In genomic region chr17:44308865-44309264, GRCh38 we compare ENCODE assay signal across 9 cellular contexts. TPM values are rescaled to one million over a fixed set of nuclear protein-coding genes. Genes with fewer than 3 reads are reported as not detected.
DNase-seq lines count a peak whose midpoint lies in the region; ATAC-seq and TF ChIP-seq lines count a peak whose summit lies in the region.
"Had no signal": no experiment of that assay in that cellular context is flagged by ENCODE, and none has a peak within 500 bp of the region (broad histone marks: within the 10 kb centered on the region; RNA-seq: fewer than 3 reads in every experiment).

No MANE protein-coding gene starts in this region.

- ATAC-seq in GM23338 (peak; percentile 0; the same call in 1 of the 3 replicates), HG02840 (IDR thresholded peaks at IDR 0.05; ENCODE audit: low FRiP score, unreplicated experiment) (no peak), GM18867 (IDR thresholded peaks at IDR 0.05; ENCODE audit: unreplicated experiment) (no peak)

- H3K4me1 Mint-ChIP-seq in GM23338 (peaks cover 45% of the 10 kb centered on the region), brain (peaks cover 50% of the 10 kb centered on the region)

- peak overlapping the region; percentile 96 for H3K4me2 ChIP-seq in GM23338

- DNase-seq in GM23338 (ENCODE audit: low spot score) (no peak), Kasumi-1 (lab: John Stamatoyannopoulos, UW) (no peak), SK-N-DZ (ENCODE audit: low spot score) (no peak)
- DNase-seq: SIG-M5 had no signal

- no peaks in the 10 kb centered on the region for H3K36me3 ChIP-seq in ACC112 (ENCODE audit: insufficient read depth, low read length)
- H3K36me3 ChIP-seq in GM23338 (ENCODE audit: insufficient read depth), result no peaks in the 10 kb centered on the region
- no peaks in the 10 kb centered on the region for H3K36me3 ChIP-seq in mesodermal cell (ENCODE audit: control insufficient read depth, insufficient read depth, low read length)

- peak overlapping the region; percentile 69 for H3K4me3 Mint-ChIP-seq in GM23338
- H3K4me3 Mint-ChIP-seq in brain, result peak overlapping the region; percentile 81 to 85 (median 82)

- H3K27ac ChIP-seq in ACC112 (ENCODE audit: low read depth, low read length) (no peak overlapping the region), GM23338 (ENCODE audit: low read depth) (no peak overlapping the region), mesodermal cell (ENCODE audit: low read depth, low read length, severe bottlenecking) (no peak overlapping the region)

- H3K4me1 ChIP-seq in ACC112 (ENCODE audit: control insufficient read depth, insufficient read depth, low read length, unreplicated experiment), result peaks cover 4% of the 10 kb centered on the region
- peaks cover 18% of the 10 kb centered on the region; the same call in 1 of the 2 replicates for H3K4me1 ChIP-seq in GM23338 (ENCODE audit: insufficient read depth)
- H3K4me1 ChIP-seq in mesodermal cell (ENCODE audit: control insufficient read depth, insufficient read depth, low read length, poor library complexity, severe bottlenecking), result peaks cover 6% of the 10 kb centered on the region

- no peaks in the 10 kb centered on the region for H3K9me3 ChIP-seq in mesodermal cell (ENCODE audit: control insufficient read depth, low read length)

- peaks cover 12% of the 10 kb centered on the region; the same call in 1 of the 2 replicates for H3F3A ChIP-seq in GM23338 (replicated peaks; ENCODE audit: low read depth)

- TF ChIP-seq CTCF in GM23338 (conservative IDR thresholded peaks at IDR 0.05; ENCODE audit: low read depth in 2 of 2) (no peak), brain (conservative IDR thresholded peaks at IDR 0.05) (no peak)

- H3K27me3 Mint-ChIP-seq in GM23338 (ENCODE audit: insufficient read depth, low read depth, poor library complexity) (peaks cover 28% of the 10 kb centered on the region), brain (peaks cover 25% of the 10 kb centered on the region)

- no peak overlapping the region for H3K27ac Mint-ChIP-seq in GM23338
- H3K27ac Mint-ChIP-seq in brain, result peak overlapping the region in 3 of 5 experiments; percentile 64 to 90 (median 86)

- no peaks in the 10 kb centered on the region; the same call in 2 of the 3 replicates for H3K9me3 Mint-ChIP-seq in GM23338
- no peaks in the 10 kb centered on the region for H3K9me3 Mint-ChIP-seq in brain

- H3K36me3 Mint-ChIP-seq in GM23338 (ENCODE audit: low read depth) (no peaks in the 10 kb centered on the region), brain (peaks cover 6% of the 10 kb centered on the region)

- H2AFZ ChIP-seq in ACC112 (ENCODE audit: low read length, unreplicated experiment) (no peak overlapping the region), GM23338 (peak overlapping the region; percentile 47; the same call in 1 of the 2 replicates)

- no peaks in the 10 kb centered on the region for H3K9me2 ChIP-seq in GM23338 (ENCODE audit: insufficient read depth)

- peaks cover 31% of the 10 kb centered on the region for H3K27me3 ChIP-seq in ACC112 (ENCODE audit: insufficient read depth, low read length)
- H3K27me3 ChIP-seq in GM23338 (ENCODE audit: insufficient read depth), result peaks cover 5% of the 10 kb centered on the region

- WGBS in mesodermal cell (ENCODE audit: insufficient coverage in 2 of 2), 2 experiments, result 7 to 19% methylated on average over 6 to 12 of the region's 15 CpGs

- H3K4me3 ChIP-seq in ACC112 (ENCODE audit: low read depth, low read length) (peak overlapping the region; percentile 74), GM23338 (peak overlapping the region; percentile 79), mesodermal cell (ENCODE audit: extremely low read depth, insufficient read depth, low read length, poor library complexity, severe bottlenecking) (peak overlapping the region; percentile 38)

- H4K20me1 ChIP-seq in GM23338 (replicated peaks; ENCODE audit: insufficient read depth), result 0 out of 2 replicates have a peak, but pooled peaks cover 3% of the 10 kb centered on the region

- no peaks in the 10 kb centered on the region for H3K79me2 ChIP-seq in ACC112 (ENCODE audit: control insufficient read depth, insufficient read depth, low read length, unreplicated experiment)
- H3K79me2 ChIP-seq in GM23338 (replicated peaks; ENCODE audit: insufficient read depth), result no peaks in the 10 kb centered on the region

TF ChIP-seq in GM23338, 12 proteins besides CTCF, POLR2A, EP300 and RAD21 (continues in another document):
- no peak for TF ChIP-seq JUNB (IDR thresholded peaks at IDR 0.05; ENCODE audit: unreplicated experiment)

RNA-seq across cellular contexts. Expression of gene RUNDC3A, which starts 0.5 kb away (rescaled TPM):
- 4.0 and 5.5 TPM in 2 replicates for total RNA-seq in GM23338 (2014; rRNA removed; shearing (Covaris generic))
- polyA plus RNA-seq in GM23338 (2016; fragmentation: Nextera tagmentation; extraction: Ambion mirVana) (3.7 and 6.3 TPM in 2 replicates), brain (ENCODE audit: insufficient read depth, low read depth, low replicate concordance) (304 TPM)
- 3.8 TPM for polyA plus RNA-seq in mesodermal cell (2013, experiment 1 of 2)
- 2.3 TPM for polyA plus RNA-seq in mesodermal cell (2013, experiment 2 of 2)
- polyA plus RNA-seq in SK-N-DZ (2014; cell fraction: cytosol; rRNA removed), result 69.8 TPM in 2 replicates
- 158 and 175 TPM in 2 replicates for polyA plus RNA-seq in SK-N-DZ (2014; cell fraction: nucleus; rRNA removed)

RNA-seq across cellular contexts. Expression of gene SLC25A39, which starts 15.8 kb away (rescaled TPM):
- total RNA-seq in GM23338 (2014; rRNA removed; shearing (Covaris generic)), result 157 and 184 TPM in 2 replicates
- 202 and 215 TPM in 2 replicates for polyA plus RNA-seq in GM23338 (2016; fragmentation: Nextera tagmentation; extraction: Ambion mirVana)
- 153 TPM for polyA plus RNA-seq in brain (ENCODE audit: insufficient read depth, low read depth, low replicate concordance)
- 91.8 TPM for polyA plus RNA-seq in mesodermal cell (2013, experiment 1 of 2)
- polyA plus RNA-seq in mesodermal cell (2013, experiment 2 of 2), result 80.3 TPM
- polyA plus RNA-seq in SK-N-DZ (2014; cell fraction: cytosol; rRNA removed), result 174 and 211 TPM in 2 replicates
- 298 and 413 TPM in 2 replicates for polyA plus RNA-seq in SK-N-DZ (2014; cell fraction: nucleus; rRNA removed)

RNA-seq across cellular contexts. Expression of gene GRN, which starts 36.2 kb away (rescaled TPM):
- total RNA-seq in GM23338 (2014; rRNA removed; shearing (Covaris generic)), result 193 and 216 TPM in 2 replicates
- polyA plus RNA-seq in GM23338 (2016; fragmentation: Nextera tagmentation; extraction: Ambion mirVana) (101 and 122 TPM in 2 replicates), brain (ENCODE audit: insufficient read depth, low read depth, low replicate concordance) (164 TPM)
- polyA plus RNA-seq in mesodermal cell (2013, experiment 1 of 2), result 226 TPM
- 189 TPM for polyA plus RNA-seq in mesodermal cell (2013, experiment 2 of 2)
- 85.7 and 87.8 TPM in 2 replicates for polyA plus RNA-seq in SK-N-DZ (2014; cell fraction: cytosol; rRNA removed)
- polyA plus RNA-seq in SK-N-DZ (2014; cell fraction: nucleus; rRNA removed), result 83.0 and 119 TPM in 2 replicates

RNA-seq across cellular contexts. Expression of gene SLC4A1, which starts 40.9 kb away (rescaled TPM):
- total RNA-seq in GM23338 (2014; rRNA removed; shearing (Covaris generic)), result not detected in 2 replicates
- not detected in 2 replicates for polyA plus RNA-seq in GM23338 (2016; fragmentation: Nextera tagmentation; extraction: Ambion mirVana)
- 0.34 TPM for polyA plus RNA-seq in brain (ENCODE audit: insufficient read depth, low read depth, low replicate concordance)
- not detected for polyA plus RNA-seq in mesodermal cell (2013, experiment 1 of 2)
- not detected for polyA plus RNA-seq in mesodermal cell (2013, experiment 2 of 2)
- polyA plus RNA-seq in SK-N-DZ (2014; cell fraction: cytosol; rRNA removed), result 0.03 TPM in 1 of 2 replicates, not detected in the other
- not detected in 2 replicates for polyA plus RNA-seq in SK-N-DZ (2014; cell fraction: nucleus; rRNA removed)

RNA-seq across cellular contexts. Expression of gene FAM171A2, which starts 54.8 kb away (rescaled TPM):
- 26.6 and 35.4 TPM in 2 replicates for total RNA-seq in GM23338 (2014; rRNA removed; shearing (Covaris generic))
- 3.9 and 4.1 TPM in 2 replicates for polyA plus RNA-seq in GM23338 (2016; fragmentation: Nextera tagmentation; extraction: Ambion mirVana)
- 62.5 TPM for polyA plus RNA-seq in brain (ENCODE audit: insufficient read depth, low read depth, low replicate concordance)
- 29.0 TPM for polyA plus RNA-seq in mesodermal cell (2013, experiment 1 of 2)
- polyA plus RNA-seq in mesodermal cell (2013, experiment 2 of 2), result 23.7 TPM
- polyA plus RNA-seq in SK-N-DZ (2014; cell fraction: cytosol; rRNA removed), result 56.5 and 58.8 TPM in 2 replicates
- 32.7 and 44.7 TPM in 2 replicates for polyA plus RNA-seq in SK-N-DZ (2014; cell fraction: nucleus; rRNA removed)

Comparison
In these comparisons a context has a peak if more than half of its experiments do, and no peak if none do; other contexts are left out.
1. RNA of gene RUNDC3A, which starts 0.5 kb away (polyA plus RNA-seq): 304 TPM in brain (single experiment); 3.7 to 6.3 TPM in GM23338; every median in the first group is over 10 times any median in the second.
2. Peak in every context shown above with its lines, with median percentiles within 50 percentile points of each other: H3K4me3 ChIP-seq.